ENCODE assay signal across 8 cellular contexts in genomic region chr10:88952647-88953111, GRCh38. TPM values are rescaled to one million over a fixed set of nuclear protein-coding genes. Genes with fewer than 3 reads are reported as not detected.
DNase-seq lines count a peak whose midpoint lies in the region; TF ChIP-seq lines count a peak whose summit lies in the region.

Gene ACTA2 (minus strand): TSS chr10:88952773. CDS start chr10:88948930, 3,843 bp downstream.

- no peak within 1 kb of the TSS for H3K18ac ChIP-seq in mesendoderm (ENCODE audit: low read length)

- DNase-seq in HT1080 (ENCODE audit: low read depth), result peak; percentile 17
- peak; percentile 65 to 93 for DNase-seq in breast epithelium (ENCODE audit: low spot score in 2 of 2)
- no peak for DNase-seq in kidney epithelial cell (ENCODE audit: low read depth)
- DNase-seq in spleen, result no peak
- no peak for DNase-seq in OCI-M1 (lab: John Stamatoyannopoulos, UW)
- DNase-seq in mesendoderm, result no peak
- DNase-seq in superior temporal gyrus (ENCODE audit: extremely low spot score), result no peak
- no peak for DNase-seq in NAMALWA (ENCODE audit: low spot score)

- 77 to 96% (median 79%) methylated on average over 8 of the region's 8 CpGs for WGBS in spleen, 5 donors
- no CpG with 5 or more reads among the region's 8 CpGs for WGBS in mesendoderm (ENCODE audit: extremely low coverage, insufficient coverage, low lambda C conversion rate)

- H3K9me3 ChIP-seq in breast epithelium (no peaks in the 10 kb centered on the region), spleen (no peaks in the 10 kb centered on the region)

- H3K9ac ChIP-seq in mesendoderm (ENCODE audit: low read length), result no peak within 1 kb of the TSS

- H3K36me3 ChIP-seq in breast epithelium, result no peaks in the 10 kb centered on the region
- H3K36me3 ChIP-seq in kidney epithelial cell (ENCODE audit: control insufficient read depth, insufficient read depth, low read length), result no peaks in the 10 kb centered on the region
- no peaks in the 10 kb centered on the region for H3K36me3 ChIP-seq in spleen
- no peaks in the 10 kb centered on the region for H3K36me3 ChIP-seq in mesendoderm (ENCODE audit: control insufficient read depth, insufficient read depth, low read length)

- H4K8ac ChIP-seq in mesendoderm (ENCODE audit: low read depth, low read length), result no peak within 1 kb of the TSS

- H3K27ac ChIP-seq in breast epithelium (peak within 1 kb of the TSS; percentile 89 to 92), spleen (peak within 1 kb of the TSS; percentile 20 to 77 (median 62)), mesendoderm (ENCODE audit: low read depth, low read length) (no peak within 1 kb of the TSS)

- TF ChIP-seq CTCF in breast epithelium (IDR thresholded peaks at IDR 0.05), result peak in 1 of 3 donors; percentile 18
- TF ChIP-seq CTCF in kidney epithelial cell (IDR thresholded peaks at IDR 0.05; ENCODE audit: insufficient read depth, low read length, poor library complexity, severe bottlenecking), result no peak
- TF ChIP-seq CTCF in spleen (IDR thresholded peaks at IDR 0.05 in 8 of 11, conservative IDR thresholded peaks at IDR 0.05 in 3 of 11), result no peak

- no peak within 1 kb of the TSS for H2AK5ac ChIP-seq in mesendoderm (ENCODE audit: low read length)

- no peak within 1 kb of the TSS for H2BK5ac ChIP-seq in mesendoderm (ENCODE audit: low read length)

- H3K27me3 ChIP-seq in breast epithelium, result no peaks in the 10 kb centered on the region
- no peaks in the 10 kb centered on the region for H3K27me3 ChIP-seq in kidney epithelial cell (ENCODE audit: control insufficient read depth, insufficient read depth, low read length)
- no peaks in the 10 kb centered on the region for H3K27me3 ChIP-seq in spleen (replicated peaks in 1 of 7)
- no peaks in the 10 kb centered on the region for H3K27me3 ChIP-seq in mesendoderm (ENCODE audit: insufficient read depth, low read length, poor library complexity)

- H3K4me2 ChIP-seq in mesendoderm (ENCODE audit: low read length), result no peak within 1 kb of the TSS

- TF ChIP-seq POLR2A in breast epithelium (IDR thresholded peaks at IDR 0.05) (peak; percentile 75), spleen (IDR thresholded peaks at IDR 0.05) (no peak)

- H3K79me1 ChIP-seq in mesendoderm (ENCODE audit: low read length), result no peaks in the 10 kb centered on the region

- H2BK15ac ChIP-seq in mesendoderm (replicated peaks; ENCODE audit: low read depth), result no peak within 1 kb of the TSS

- no peak within 1 kb of the TSS for H3K4ac ChIP-seq in mesendoderm (ENCODE audit: low read depth, low read length)

- no peaks in the 10 kb centered on the region for H3K4me1 ChIP-seq in breast epithelium
- H3K4me1 ChIP-seq in spleen, result peaks cover 0 to 6% (median 0%) of the 10 kb centered on the region in 6 donors
- no peaks in the 10 kb centered on the region for H3K4me1 ChIP-seq in mesendoderm (ENCODE audit: control insufficient read depth, low read depth, low read length)

- no peak within 1 kb of the TSS for H2BK120ac ChIP-seq in mesendoderm (ENCODE audit: low read depth, low read length)

- H3K79me2 ChIP-seq in mesendoderm (ENCODE audit: control insufficient read depth, insufficient read depth, low read length), result no peaks in the 10 kb centered on the region

- intact Hi-C loops in breast epithelium (cut with DNase I; ENCODE audit: low total_unique reads) (no loop called here), spleen (cut with DNase I; ENCODE audit: low total_unique reads) (no loop called here)

- no peak within 1 kb of the TSS for H4K5ac ChIP-seq in mesendoderm (ENCODE audit: low read length)

- H3K4me3 ChIP-seq in breast epithelium (peak within 1 kb of the TSS; percentile 37 to 65 (median 45)), kidney epithelial cell (ENCODE audit: low read depth, low read length) (no peak within 1 kb of the TSS), spleen (peak within 1 kb of the TSS in 7 of 8 donors; percentile 1 to 48 (median 33)), mesendoderm (ENCODE audit: low read length) (no peak within 1 kb of the TSS)

- H3K23ac ChIP-seq in mesendoderm (ENCODE audit: low read length), result no peak within 1 kb of the TSS

- H3K56ac ChIP-seq in mesendoderm (ENCODE audit: low read length), result no peak within 1 kb of the TSS

RNA-seq across cellular contexts. Expression of gene ACTA2, which starts in this region (rescaled TPM):
- 14.1 and 23.6 TPM in 2 replicates for total RNA-seq in HT1080 (2014; rRNA removed; shearing (Covaris generic))
- polyA plus RNA-seq in HT1080 (2015; cell fraction: cytosol; rRNA removed), result 49.3 and 55.0 TPM in 2 replicates
- polyA plus RNA-seq in HT1080 (2015; cell fraction: nucleus; rRNA removed), result 55.6 and 58.1 TPM in 2 replicates
- 1,000 to 10,000 TPM in 2 of 3 donors, 10 to 100 TPM in 1; 87.9 to 1,054 (median 1,036) TPM for total RNA-seq in breast epithelium
- 34.3 and 37.6 TPM in 2 replicates for total RNA-seq in kidney epithelial cell
- 1,000 to 10,000 TPM in 1 of 7 donors, 100 to 1,000 TPM in 6; 128 to 1,421 (median 242) TPM for total RNA-seq in spleen
- 100 to 1,000 TPM; 104 to 324 (median 224) TPM for polyA plus RNA-seq in spleen
- polyA plus RNA-seq in mesendoderm (2013, experiment 1 of 2), result 1.5 TPM
- polyA plus RNA-seq in mesendoderm (2013, experiment 2 of 2), result 1.6 TPM

Comparison
In these comparisons a context has a peak if more than half of its experiments do, and no peak if none do; other contexts are left out.
1. DNase-seq: peak in HT1080 (single experiment) and breast epithelium (2 of 2); none in kidney epithelial cell (single experiment), spleen (single experiment), OCI-M1 (single experiment), mesendoderm (single experiment), superior temporal gyrus (single experiment) and NAMALWA (single experiment).
2. H3K4me3 ChIP-seq: peak in breast epithelium (3 of 3) and spleen (7 of 8); none in kidney epithelial cell (single experiment) and mesendoderm (single experiment).